In genomic region chr12:14954269-14954668, GRCh38 we compare ENCODE assay signal across 12 cellular contexts. TPM values are rescaled to one million over a fixed set of nuclear protein-coding genes. Genes with fewer than 3 reads are reported as not detected.
DNase-seq lines count a peak whose midpoint lies in the region; ATAC-seq, FAIRE-seq and TF ChIP-seq lines count a peak whose summit lies in the region.
"Had no signal": no experiment of that assay in that cellular context is flagged by ENCODE, and none has a peak within 500 bp of the region (broad histone marks: within the 10 kb centered on the region; RNA-seq: fewer than 3 reads in every experiment).

No MANE protein-coding gene starts in this region.

- H3K27ac ChIP-seq in CD8-positive, alpha-beta memory T cell (ENCODE audit: low read depth, low read length): peak overlapping the region; percentile 85
- no peak overlapping the region for H3K27ac ChIP-seq in mesenchymal stem cell (ENCODE audit: low read length, poor library complexity, severe bottlenecking)
- H3K27ac ChIP-seq: colonic mucosa, SJSA1 had no signal

- H3K9me3 ChIP-seq in CD8-positive, alpha-beta memory T cell (ENCODE audit: low read length): no peaks in the 10 kb centered on the region
- H3K9me3 ChIP-seq in mesenchymal stem cell (ENCODE audit: control insufficient read depth, low read length): no peaks in the 10 kb centered on the region
- H3K9me3 ChIP-seq: colonic mucosa, SJSA1 had no signal

- no peak overlapping the region for H2BK120ac ChIP-seq in mesenchymal stem cell (ENCODE audit: low read depth, low read length)

- H3K4me3 Mint-ChIP-seq in CD8-positive, alpha-beta memory T cell: peak overlapping the region; percentile 68 to 90 (median 83)
- peak overlapping the region; percentile 19 for H3K4me3 Mint-ChIP-seq in activated B cell treated with CpG ODN at 0.5 μM for 24 hours

- no peaks in the 10 kb centered on the region for H3K27me3 ChIP-seq in CD8-positive, alpha-beta memory T cell (ENCODE audit: insufficient read depth, low read length, poor library complexity, severe bottlenecking)
- no peaks in the 10 kb centered on the region for H3K27me3 ChIP-seq in mesenchymal stem cell (ENCODE audit: control insufficient read depth in 1 of 2, insufficient read depth in 1 of 2, low read length in 2 of 2)
- H3K27me3 ChIP-seq: colonic mucosa, SJSA1 had no signal

- POLR2A ChIA-PET in CD8-positive, alpha-beta memory T cell (lab: Charles Lee): interaction anchor here (0.7 kb wide), 1 partner anchor 561 kb away, joined by 6 read pairs; no protein-coding TSS in a partner anchor
- POLR2A ChIA-PET in activated B cell treated with CpG ODN at 0.5 μM for 24 hours (lab: Charles Lee): interaction anchor here (0.6 to 1.9 kb wide), 6 partner anchors 7 to 183 kb away, joined by 3 to 10 read pairs (median 4); a partner anchor contains a TSS

- CTCF ChIA-PET in CD8-positive, alpha-beta memory T cell (lab: Charles Lee): interaction anchor here (1.0 to 1.8 kb wide), 4 partner anchors 16 to 184 kb away, joined by 3 to 5 read pairs (median 4); partner anchors contain the start of gene ERP27
- CTCF ChIA-PET in activated B cell treated with CpG ODN at 0.5 μM for 24 hours (lab: Charles Lee): no interaction called here

- no peak overlapping the region for H2BK15ac ChIP-seq in mesenchymal stem cell (ENCODE audit: low read depth, poor library complexity, severe bottlenecking)

- H2BK12ac ChIP-seq in mesenchymal stem cell (ENCODE audit: low read length in 2 of 2): peak overlapping the region; percentile 18 to 60

- no peak overlapping the region for H3K4me2 ChIP-seq in mesenchymal stem cell (ENCODE audit: low read length, poor library complexity, severe bottlenecking)

- TF ChIP-seq POLR2A in GM12891 (IDR thresholded peaks at IDR 0.05; ENCODE audit: low read depth, low read length): no peak; the same call in 1 of the 2 replicates

- no peak for TF ChIP-seq CTCF in activated B cell treated with CpG ODN at 0.5 μM for 24 hours (IDR thresholded peaks at IDR 0.05)

- no peak overlapping the region for H2AK5ac ChIP-seq in mesenchymal stem cell (ENCODE audit: low read length, severe bottlenecking)

- H3K14ac ChIP-seq in mesenchymal stem cell (ENCODE audit: low read length in 2 of 2): no peak overlapping the region

- no peak overlapping the region for H2BK5ac ChIP-seq in mesenchymal stem cell (ENCODE audit: low read depth, low read length, poor library complexity, severe bottlenecking)

- WGBS in mesenchymal stem cell: 100% methylated on average over 4 of the region's 4 CpGs

- ATAC-seq in activated B cell treated with CpG ODN at 0.5 μM for 24 hours (ENCODE audit: low read depth) (no peak), sciatic nerve (no peak)

- no peak overlapping the region for H3K4ac ChIP-seq in mesenchymal stem cell (ENCODE audit: low read depth in 1 of 2, low read length in 2 of 2)

- H3K79me1 ChIP-seq in mesenchymal stem cell (replicated peaks; ENCODE audit: low read length, poor library complexity, severe bottlenecking): no peaks in the 10 kb centered on the region

- peak in 3 of 5 donors; percentile 30 to 61 (median 48) for DNase-seq in CD8-positive, alpha-beta memory T cell
- DNase-seq in GM12891 (ENCODE audit: insufficient read length, low spot score) (no peak), activated B cell treated with CpG ODN at 0.5 μM for 24 hours (no peak), mesenchymal stem cell (no peak), NCI-H1694 (lab: John Stamatoyannopoulos, UW) (no peak), iPS-NIHi7 (ENCODE audit: extremely low spot score) (no peak), sciatic nerve (ENCODE audit: low spot score) (no peak)
- DNase-seq: colonic mucosa, glutamatergic neuron had no signal

- H3K9me3 Mint-ChIP-seq in CD8-positive, alpha-beta memory T cell: no peaks in the 10 kb centered on the region
- H3K9me3 Mint-ChIP-seq in activated B cell treated with CpG ODN at 0.5 μM for 24 hours: no peaks in the 10 kb centered on the region

- peaks cover 84% of the 10 kb centered on the region for H3K4me1 ChIP-seq in CD8-positive, alpha-beta memory T cell (ENCODE audit: insufficient read depth, low read length)
- peaks cover 8% of the 10 kb centered on the region for H3K4me1 ChIP-seq in mesenchymal stem cell (ENCODE audit: control insufficient read depth, insufficient read depth, low read depth, low read length)
- H3K4me1 ChIP-seq: colonic mucosa had no signal

- H3K4me3 ChIP-seq in CD8-positive, alpha-beta memory T cell (ENCODE audit: low read length): peak overlapping the region; percentile 62
- no peak overlapping the region for H3K4me3 ChIP-seq in mesenchymal stem cell (ENCODE audit: insufficient read depth in 1 of 2, low read depth in 1 of 2, low read length in 2 of 2)
- H3K4me3 ChIP-seq: colonic mucosa, SJSA1 had no signal

- H4K91ac ChIP-seq in mesenchymal stem cell (ENCODE audit: low read length): no peak overlapping the region

- H3K36me3 ChIP-seq in CD8-positive, alpha-beta memory T cell (ENCODE audit: insufficient read depth, low read length): peaks cover 20% of the 10 kb centered on the region
- H3K36me3 ChIP-seq in mesenchymal stem cell (ENCODE audit: control insufficient read depth in 1 of 2, insufficient read depth in 2 of 2, low read depth in 1 of 2, low read length in 2 of 2): no peaks in the 10 kb centered on the region
- H3K36me3 ChIP-seq: colonic mucosa, SJSA1 had no signal

- peak overlapping the region; percentile 95 to 100 (median 98) for H3K27ac Mint-ChIP-seq in CD8-positive, alpha-beta memory T cell
- peak overlapping the region; percentile 96 for H3K27ac Mint-ChIP-seq in activated B cell treated with CpG ODN at 0.5 μM for 24 hours

- peak; percentile 84 for FAIRE-seq in GM12891 (lab: Jason Lieb, UNC)

- H4K8ac ChIP-seq in mesenchymal stem cell (ENCODE audit: low read length): no peak overlapping the region

- peaks cover 0 to 5% of the 10 kb centered on the region in 2 donors for H3K27me3 Mint-ChIP-seq in CD8-positive, alpha-beta memory T cell
- no peaks in the 10 kb centered on the region for H3K27me3 Mint-ChIP-seq in activated B cell treated with CpG ODN at 0.5 μM for 24 hours

- H3K36me3 Mint-ChIP-seq in CD8-positive, alpha-beta memory T cell: peaks cover 20 to 85% (median 36%) of the 10 kb centered on the region in 3 donors
- H3K36me3 Mint-ChIP-seq in activated B cell treated with CpG ODN at 0.5 μM for 24 hours (ENCODE audit: low read depth): peaks cover 62% of the 10 kb centered on the region

- H3K23ac ChIP-seq in mesenchymal stem cell (ENCODE audit: low read length in 2 of 2): no peak overlapping the region

- H2AFZ ChIP-seq in mesenchymal stem cell (ENCODE audit: low read depth, low read length): no peak overlapping the region

- H3K18ac ChIP-seq in mesenchymal stem cell (ENCODE audit: low read depth in 1 of 2, low read length in 2 of 2): no peak overlapping the region

- H3K9ac ChIP-seq in mesenchymal stem cell (ENCODE audit: low read length): no peak overlapping the region

- intact Hi-C loops in activated B cell treated with CpG ODN at 0.5 μM for 24 hours (cut with micrococcal nuclease) (loop anchor here (10.0 kb wide), 2 partner anchors 559 to 759 kb away; no protein-coding TSS in a partner anchor), sciatic nerve (cut with DNase I) (no loop called here)

- H3K4me1 Mint-ChIP-seq in CD8-positive, alpha-beta memory T cell: peaks cover 87 to 100% (median 88%) of the 10 kb centered on the region in 3 donors
- peaks cover 98% of the 10 kb centered on the region for H3K4me1 Mint-ChIP-seq in activated B cell treated with CpG ODN at 0.5 μM for 24 hours

TF ChIP-seq in GM12891, 5 proteins besides CTCF, POLR2A, EP300 and RAD21:
- TF ChIP-seq POLR2AphosphoS5 (IDR thresholded peaks at IDR 0.05; ENCODE audit: low read depth, low read length) (no peak), TAF1 (IDR thresholded peaks at IDR 0.05; ENCODE audit: low read depth, low read length) (no peak), SPI1 (IDR thresholded peaks at IDR 0.05; ENCODE audit: low read depth, low read length) (no peak)

RNA-seq across cellular contexts. Expression of gene ARHGDIB, which starts 7.1 kb away (rescaled TPM):
- 100 to 1,000 TPM; 495 to 511 TPM for total RNA-seq in CD8-positive, alpha-beta memory T cell
- 2,936 TPM for polyA plus RNA-seq in CD8-positive, alpha-beta memory T cell
- 899 TPM for polyA plus RNA-seq in GM12891 (2012; ENCODE audit: low read depth, missing spikeins)
- 680 and 738 TPM in 2 replicates for total RNA-seq in activated B cell treated with CpG ODN at 0.5 μM for 24 hours
- 46.6 TPM for polyA plus RNA-seq in mesenchymal stem cell (2013, experiment 1 of 2)
- polyA plus RNA-seq in mesenchymal stem cell (2013, experiment 2 of 2): 45.6 TPM
- 73.5 TPM for total RNA-seq in sciatic nerve

RNA-seq across cellular contexts. Expression of gene ERP27, which starts 15.9 kb away (rescaled TPM):
- total RNA-seq in CD8-positive, alpha-beta memory T cell: 1 to 10 TPM; 2.0 to 2.1 TPM
- 5.3 TPM for polyA plus RNA-seq in CD8-positive, alpha-beta memory T cell
- polyA plus RNA-seq in GM12891 (2012; ENCODE audit: low read depth, missing spikeins): 0.62 TPM
- total RNA-seq in activated B cell treated with CpG ODN at 0.5 μM for 24 hours (3.8 and 5.4 TPM in 2 replicates), sciatic nerve (1.0 TPM)
- polyA plus RNA-seq in mesenchymal stem cell (2013, experiment 1 of 2): 0.54 TPM
- polyA plus RNA-seq in mesenchymal stem cell (2013, experiment 2 of 2): 0.11 TPM
- total RNA-seq: SJSA1 had no signal

RNA-seq across cellular contexts. Expression of gene PDE6H, which starts 18.6 kb away (rescaled TPM):
- total RNA-seq in CD8-positive, alpha-beta memory T cell: not detected
- not detected for polyA plus RNA-seq in CD8-positive, alpha-beta memory T cell
- not detected for polyA plus RNA-seq in GM12891 (2012; ENCODE audit: low read depth, missing spikeins)
- total RNA-seq in activated B cell treated with CpG ODN at 0.5 μM for 24 hours: not detected in 2 replicates
- polyA plus RNA-seq in mesenchymal stem cell (2013, experiment 1 of 2): not detected
- not detected for polyA plus RNA-seq in mesenchymal stem cell (2013, experiment 2 of 2)
- not detected for total RNA-seq in sciatic nerve
- total RNA-seq: activated CD8-positive, alpha-beta memory T cell treated with anti-CD3 and anti-CD28 coated beads for 36 hours; colonic mucosa; mucosa of gallbladder; SJSA1 had no signal

Comparison
In these comparisons a context has a peak if more than half of its experiments do, and no peak if none do; other contexts are left out.
1. DNase-seq: peak in CD8-positive, alpha-beta memory T cell (3 of 5); none in GM12891 (single experiment), activated B cell treated with CpG ODN at 0.5 μM for 24 hours (single experiment), mesenchymal stem cell (single experiment), NCI-H1694 (single experiment), iPS-NIHi7 (single experiment) and sciatic nerve (single experiment).